In the genomic region with DNA sequence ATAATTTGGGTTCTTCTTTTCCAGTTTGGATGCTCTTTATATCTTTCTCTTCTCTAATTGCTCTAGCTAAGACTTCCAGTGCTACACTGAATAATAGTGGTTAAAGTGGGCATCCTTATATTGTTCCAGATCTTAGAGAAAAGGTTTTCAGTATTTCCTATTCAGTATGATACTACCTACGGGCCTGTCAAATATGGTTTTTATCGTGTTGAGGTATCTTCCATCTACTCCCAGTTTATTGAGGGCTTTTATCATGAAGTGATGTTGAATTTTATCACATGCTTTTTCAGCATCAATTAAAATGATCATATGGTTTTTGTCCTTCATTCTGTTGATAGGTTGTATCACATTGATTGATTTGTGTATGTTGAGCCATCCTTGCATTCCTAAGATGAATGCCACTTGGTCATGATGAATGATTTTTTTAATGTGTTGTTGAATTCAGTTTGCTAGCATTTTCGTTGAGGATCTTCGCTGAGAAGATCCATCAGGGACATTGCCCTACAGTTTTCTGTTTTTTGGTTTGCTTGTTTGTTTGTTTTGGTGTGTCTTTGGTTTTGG, we compare ENCODE assay signal across 22 cellular contexts. TPM values are rescaled to one million over a fixed set of nuclear protein-coding genes. Genes with fewer than 3 reads are reported as not detected.
DNase-seq lines count a peak whose midpoint lies in the region; ATAC-seq, FAIRE-seq and TF ChIP-seq lines count a peak whose summit lies in the region.
"Had no signal": no experiment of that assay in that cellular context is flagged by ENCODE, and none has a peak within 500 bp of the region (broad histone marks: within the 10 kb centered on the region; RNA-seq: fewer than 3 reads in every experiment).

No MANE protein-coding gene starts in this region.

- H3K36me3 Mint-ChIP-seq in naive B cell = peaks cover 7 to 10% of the 10 kb centered on the region in 2 donors

- no peaks in the 10 kb centered on the region for H3K27me3 Mint-ChIP-seq in naive B cell

- H3K4me2 ChIP-seq in GM23248 (ENCODE audit: unreplicated experiment) (no peak overlapping the region), OCI-LY7 (ENCODE audit: low read length) (no peak overlapping the region)

- DNase-seq in GM18507 (ENCODE audit: extremely low spot score, insufficient read length, low read depth) = no peak
- peak; percentile 17 for DNase-seq in GM23248
- peak; percentile 11 for DNase-seq in OCI-LY7 (ENCODE audit: low spot score)
- DNase-seq in naive B cell = no peak
- no peak for DNase-seq in activated CD4-positive, alpha-beta T cell treated with anti-CD3 and anti-CD28 coated beads, Interleukin-2, amount 50 U/mL, for 1 hour
- no peak for DNase-seq in left cardiac atrium
- no peak for DNase-seq in vagina (ENCODE audit: extremely low spot score in 2 of 2)
- DNase-seq: ACHN; AML-193; Caco-2; CD4-positive, alpha-beta T cell; GOT3; H7; IMR-90; Karpas-422; KBM-7 had no signal

- TF ChIP-seq CTCF in OCI-LY7 (conservative IDR thresholded peaks at IDR 0.05; ENCODE audit: low read length) (no peak), vagina (IDR thresholded peaks at IDR 0.05) (no peak)

- no peaks in the 10 kb centered on the region for H3K9me2 ChIP-seq in GM23248 (ENCODE audit: insufficient read depth)
- no peaks in the 10 kb centered on the region for H3K9me2 ChIP-seq in OCI-LY7 (ENCODE audit: insufficient read depth, low read length)

- H3K36me3 ChIP-seq in GM23248 (ENCODE audit: low read depth) (no peaks in the 10 kb centered on the region), OCI-LY7 (ENCODE audit: insufficient read depth, low read length) (no peaks in the 10 kb centered on the region; the same call in 1 of the 2 replicates), vagina (no peaks in the 10 kb centered on the region)

- H4K20me1 ChIP-seq in GM23248 (ENCODE audit: insufficient read depth) (no peaks in the 10 kb centered on the region), OCI-LY7 (ENCODE audit: insufficient read depth, low read length) (no peaks in the 10 kb centered on the region)

- H3K4me3 Mint-ChIP-seq in naive B cell = peak overlapping the region in 1 of 8 donors; percentile 8

- H3K27ac Mint-ChIP-seq in naive B cell = peak overlapping the region in 4 of 6 donors; percentile 23 to 96 (median 50)
- H3K27ac Mint-ChIP-seq: CD4-positive, alpha-beta T cell had no signal

- peaks cover 17% of the 10 kb centered on the region for H3K4me1 ChIP-seq in GM23248 (ENCODE audit: insufficient read depth)
- peaks cover 31% of the 10 kb centered on the region for H3K4me1 ChIP-seq in OCI-LY7 (ENCODE audit: insufficient read depth, low read length, poor library complexity, severe bottlenecking)
- H3K4me1 ChIP-seq in vagina = peaks cover 10% of the 10 kb centered on the region
- H3K4me1 ChIP-seq: Caco-2 had no signal

- H2AFZ ChIP-seq in GM23248 (no peak overlapping the region), OCI-LY7 (ENCODE audit: low read length) (no peak overlapping the region)

- in situ Hi-C loops in GM23248 (cut with MboI) = no loop called here

- H3K4me3 ChIP-seq in GM23248 (no peak overlapping the region), OCI-LY7 (ENCODE audit: low read depth, low read length, poor library complexity, severe bottlenecking) (no peak overlapping the region), vagina (no peak overlapping the region)

- H3K79me2 ChIP-seq in GM23248 (ENCODE audit: insufficient read depth) (0 out of 2 replicates have a peak, but pooled peaks cover 3% of the 10 kb centered on the region), OCI-LY7 (ENCODE audit: insufficient read depth, low read depth, low read length) (no peaks in the 10 kb centered on the region)

- no TSS peak for BruUV-seq in OCI-LY7 (replicated peaks; lab: Mats Ljungman, UMichigan)

- intact Hi-C loops in OCI-LY7 (cut with micrococcal nuclease; ENCODE audit: unreplicated experiment) = no loop called here
- intact Hi-C loops in left cardiac atrium (cut with DNase I) = no loop called here
- intact Hi-C loops in vagina (cut with DNase I) = no loop called here

- WGBS in GM23248 (ENCODE audit: low coverage in 1 of 2, low lambda C conversion rate in 2 of 2, missing lambda C conversion rate in 2 of 2), 2 experiments = 77 to 82% methylated on average over 4 of the region's 4 CpGs

- no peaks in the 10 kb centered on the region for H3K27me3 ChIP-seq in GM23248 (replicated peaks; ENCODE audit: insufficient read depth)
- H3K27me3 ChIP-seq in vagina = no peaks in the 10 kb centered on the region

- peaks cover 30 to 47% (median 36%) of the 10 kb centered on the region in 3 donors for H3K4me1 Mint-ChIP-seq in naive B cell

- H3K27ac ChIP-seq in GM23248 (no peak overlapping the region), OCI-LY7 (ENCODE audit: low read depth, low read length, poor library complexity, severe bottlenecking) (no peak overlapping the region), vagina (no peak overlapping the region)
- H3K27ac ChIP-seq: C4-2B had no signal

- ATAC-seq in naive B cell (ENCODE audit: low read depth in 2 of 2) (no peak), left cardiac atrium (no peak), GM21526 (IDR thresholded peaks at IDR 0.05; ENCODE audit: low FRiP score, unreplicated experiment) (no peak)
- ATAC-seq: HCT116 had no signal

- POLR2A ChIA-PET in OCI-LY7 (lab: Charles Lee) = interaction anchor here (0.6 to 2.1 kb wide), 2 partner anchors 16 to 25 kb away, joined by 3 to 6 read pairs; no protein-coding TSS in a partner anchor

- H3K9ac ChIP-seq in GM23248 = no peak overlapping the region

- TF ChIP-seq POLR2A in vagina (IDR thresholded peaks at IDR 0.05) = no peak

- peak; percentile 24 for FAIRE-seq in GM18507 (lab: Jason Lieb, UNC)
- FAIRE-seq: D721Med, HTR-8/SVneo had no signal

- CTCF ChIA-PET in OCI-LY7 (lab: Charles Lee; ENCODE audit: unreplicated experiment) = interaction anchor here (0.8 kb wide), 1 partner anchor 25 kb away, joined by 3 read pairs; no protein-coding TSS in a partner anchor

- H3F3A ChIP-seq in GM23248 (ENCODE audit: insufficient read depth) = peaks cover 12% of the 10 kb centered on the region

- peaks cover 4 to 17% (median 9%) of the 10 kb centered on the region in 7 donors for H3K9me3 Mint-ChIP-seq in naive B cell

- H3K9me3 ChIP-seq in GM23248 (ENCODE audit: low read depth) (no peaks in the 10 kb centered on the region), OCI-LY7 (ENCODE audit: low read length) (peaks cover 21% of the 10 kb centered on the region; the same call in 1 of the 2 replicates), vagina (no peaks in the 10 kb centered on the region)

RNA-seq across cellular contexts. Expression of gene LRRC34, which starts 3.0 kb away (rescaled TPM):
- total RNA-seq in GM23248 (2014; rRNA removed; shearing (Covaris generic)) = 3.4 and 9.4 TPM in 2 replicates
- 4.2 and 5.9 TPM in 2 replicates for polyA plus RNA-seq in GM23248 (2016; fragmentation: Nextera tagmentation; extraction: Ambion mirVana)
- 2.2 and 2.8 TPM in 2 replicates for total RNA-seq in OCI-LY7 (2014; rRNA removed; shearing (Covaris generic))
- total RNA-seq in OCI-LY7 (2022) = 3.3 and 3.9 TPM in 2 replicates
- polyA plus RNA-seq in naive B cell (ENCODE audit: low read depth in 6 of 6) = 1 to 10 TPM in 4 of 6 donors, under 1 TPM in 2; 0.49 to 4.3 (median 1.8) TPM
- 1 to 10 TPM; 2.1 to 2.7 TPM for total RNA-seq in left cardiac atrium
- total RNA-seq in vagina = 0.49 TPM
- total RNA-seq: Caco-2 had no signal

RNA-seq across cellular contexts. Expression of gene LRRIQ4, which starts 3.0 kb away (rescaled TPM):
- total RNA-seq in GM23248 (2014; rRNA removed; shearing (Covaris generic)) = not detected in 2 replicates
- not detected in 2 replicates for polyA plus RNA-seq in GM23248 (2016; fragmentation: Nextera tagmentation; extraction: Ambion mirVana)
- 0.08 and 0.47 TPM in 2 replicates for total RNA-seq in OCI-LY7 (2014; rRNA removed; shearing (Covaris generic))
- 0.17 and 0.39 TPM in 2 replicates for total RNA-seq in OCI-LY7 (2022)
- under 1 TPM in 1 of 6 donors, not detected in 5; 0.27 TPM for polyA plus RNA-seq in naive B cell (ENCODE audit: low read depth in 6 of 6)
- total RNA-seq in left cardiac atrium = under 1 TPM in 1 of 2 donors, not detected in 1; 0.12 TPM
- not detected for total RNA-seq in vagina
- total RNA-seq: Caco-2; CD4-positive, alpha-beta T cell; H7; IMR-90 had no signal
- polyA plus RNA-seq: BJ, IMR-90 had no signal

RNA-seq across cellular contexts. Expression of gene MYNN, which starts 42.5 kb away (rescaled TPM):
- total RNA-seq in GM23248 (2014; rRNA removed; shearing (Covaris generic)) = 18.4 and 19.6 TPM in 2 replicates
- 14.4 and 14.5 TPM in 2 replicates for polyA plus RNA-seq in GM23248 (2016; fragmentation: Nextera tagmentation; extraction: Ambion mirVana)
- 12.0 and 13.1 TPM in 2 replicates for total RNA-seq in OCI-LY7 (2014; rRNA removed; shearing (Covaris generic))
- total RNA-seq in OCI-LY7 (2022) = 12.1 and 12.2 TPM in 2 replicates
- 10 to 100 TPM; 18.7 to 44.1 (median 20.4) TPM for polyA plus RNA-seq in naive B cell (ENCODE audit: low read depth in 6 of 6)
- total RNA-seq in left cardiac atrium = 10 to 100 TPM; 13.0 to 13.8 TPM
- total RNA-seq in vagina = 16.7 TPM

RNA-seq across cellular contexts. Expression of gene ACTRT3, which starts 46.3 kb away (rescaled TPM):
- total RNA-seq in GM23248 (2014; rRNA removed; shearing (Covaris generic)) = 2.8 and 5.2 TPM in 2 replicates
- polyA plus RNA-seq in GM23248 (2016; fragmentation: Nextera tagmentation; extraction: Ambion mirVana) = 3.3 and 3.6 TPM in 2 replicates
- total RNA-seq in OCI-LY7 (2014; rRNA removed; shearing (Covaris generic)) = 0.39 TPM in 1 of 2 replicates, not detected in the other
- total RNA-seq in OCI-LY7 (2022) = 0.42 and 1.2 TPM in 2 replicates
- polyA plus RNA-seq in naive B cell (ENCODE audit: low read depth in 6 of 6) = under 1 TPM in 5 of 6 donors, not detected in 1; 0.12 to 0.59 (median 0.23) TPM
- 1 to 10 TPM; 1.6 to 2.5 TPM for total RNA-seq in left cardiac atrium
- total RNA-seq in vagina = 1.7 TPM
- total RNA-seq: Caco-2; CD4-positive, alpha-beta T cell had no signal

RNA-seq across cellular contexts. Expression of gene TERC, which starts 50.8 kb away (rescaled TPM):
- total RNA-seq in GM23248 (2014; rRNA removed; shearing (Covaris generic)) = 59.2 and 59.7 TPM in 2 replicates
- not detected in 2 replicates for polyA plus RNA-seq in GM23248 (2016; fragmentation: Nextera tagmentation; extraction: Ambion mirVana)
- total RNA-seq in OCI-LY7 (2014; rRNA removed; shearing (Covaris generic)) = 143 and 210 TPM in 2 replicates
- 10.7 and 15.9 TPM in 2 replicates for total RNA-seq in OCI-LY7 (2022)
- polyA plus RNA-seq in naive B cell (ENCODE audit: low read depth in 6 of 6) = 1 to 10 TPM in 3 of 6 donors, not detected in 3; 1.9 to 3.3 (median 1.9) TPM
- total RNA-seq in left cardiac atrium = 1 to 10 TPM; 1.7 to 7.2 TPM
- 204 TPM for total RNA-seq in vagina
- polyA plus RNA-seq: IMR-90 had no signal

Comparison
In these comparisons a context has a peak if more than half of its experiments do, and no peak if none do; other contexts are left out.
1. DNase-seq: peak in GM23248 (single experiment) and OCI-LY7 (single experiment); none in GM18507 (single experiment), naive B cell (single experiment), activated CD4-positive, alpha-beta T cell treated with anti-CD3 and anti-CD28 coated beads, Interleukin-2, amount 50 U/mL, for 1 hour (single experiment), left cardiac atrium (single experiment) and vagina (0 of 2).